ENCODE assay signal across 25 cellular contexts in genomic region chr6:80959034-80959433, GRCh38.
"Had no signal": no experiment of that assay in that cellular context is flagged by ENCODE, and none has a peak within 500 bp of the region (broad histone marks: within the 10 kb centered on the region; RNA-seq: fewer than 3 reads in every experiment).

No MANE protein-coding gene starts in this region.

- H3K4me3 ChIP-seq: adrenal gland, body of pancreas, gastroesophageal sphincter, hepatocyte, right atrium auricular region, suprapubic skin, tibial artery had no signal

- H3K27ac Mint-ChIP-seq: activated CD4-positive, alpha-beta T cell treated with anti-CD3 and anti-CD28 coated beads for 36 hours; activated CD8-positive, alpha-beta memory T cell treated with anti-CD3 and anti-CD28 coated beads, Interleukin-2, amount 10 ng/mL, durations not matched to agents 7 days and 5 days; activated CD8-positive, alpha-beta T cell treated with anti-CD3 and anti-CD28 coated beads, Interleukin-2, amount 10 ng/mL, durations not matched to agents 7 days and 5 days; activated naive CD8-positive, alpha-beta T cell; activated T-cell treated with anti-CD3 and anti-CD28 coated beads, Interleukin-2, amount 50 U/mL, for 72 hours; naive thymus-derived CD4-positive, alpha-beta T cell; T-helper 2 cell treated with Interferon-gamma antibody and Interleukin-4, amounts not matched to agents 5 μg/mL and 100 μg/mL, for 36 hours had no signal

- H3K79me2 ChIP-seq: hepatocyte had no signal

- H3K4me2 ChIP-seq: hepatocyte had no signal

- H3K27me3 ChIP-seq: adrenal gland, body of pancreas, gastroesophageal sphincter, hepatocyte, right atrium auricular region, suprapubic skin, tibial artery had no signal

- H3K4me1 ChIP-seq: adrenal gland, body of pancreas, suprapubic skin had no signal

- H3K36me3 Mint-ChIP-seq: activated CD8-positive, alpha-beta memory T cell treated with anti-CD3 and anti-CD28 coated beads, Interleukin-2, amount 10 ng/mL, durations not matched to agents 7 days and 5 days; activated naive CD8-positive, alpha-beta T cell; naive thymus-derived CD4-positive, alpha-beta T cell had no signal

- H3K9me3 ChIP-seq: adrenal gland, body of pancreas, gastroesophageal sphincter, right atrium auricular region, suprapubic skin, tibial artery had no signal

- H3K9me3 Mint-ChIP-seq: activated T-cell treated with anti-CD3 and anti-CD28 coated beads, Interleukin-2, amount 50 U/mL, for 72 hours; T-helper 2 cell treated with Interferon-gamma antibody and Interleukin-4, amounts not matched to agents 5 μg/mL and 100 μg/mL, for 36 hours had no signal

- ATAC-seq: activated CD4-positive, alpha-beta T cell treated with anti-CD3 and anti-CD28 coated beads for 36 hours; activated CD8-positive, alpha-beta memory T cell treated with anti-CD3 and anti-CD28 coated beads, Interleukin-2, amount 10 ng/mL, durations not matched to agents 7 days and 5 days; activated CD8-positive, alpha-beta T cell treated with anti-CD3 and anti-CD28 coated beads, Interleukin-2, amount 10 ng/mL, durations not matched to agents 7 days and 5 days; activated T-cell treated with anti-CD3 and anti-CD28 coated beads, Interleukin-2, amount 50 U/mL, for 72 hours; body of pancreas; esophagus mucosa; gastroesophageal sphincter; naive thymus-derived CD4-positive, alpha-beta T cell had no signal

- H3K36me3 ChIP-seq: adrenal gland, gastroesophageal sphincter, right atrium auricular region, suprapubic skin, tibial artery had no signal

- DNase-seq: activated CD4-positive, alpha-beta T cell treated with anti-CD3 and anti-CD28 coated beads for 36 hours; activated CD4-positive, CD25-positive, alpha-beta regulatory T cell; activated CD8-positive, alpha-beta memory T cell treated with anti-CD3 and anti-CD28 coated beads, Interleukin-2, amount 10 ng/mL, durations not matched to agents 7 days and 5 days; activated CD8-positive, alpha-beta T cell treated with anti-CD3 and anti-CD28 coated beads, Interleukin-2, amount 10 ng/mL, durations not matched to agents 7 days and 5 days; activated naive CD4-positive, alpha-beta T cell treated with Interleukin-2 at 50 U/mL for 16 hours; activated T-cell treated with anti-CD3 and anti-CD28 coated beads, Interleukin-2, amount 50 U/mL, for 72 hours; adrenal gland; aorta; body of pancreas; cortex of kidney; islet precursor cell; mammary epithelial cell; midbrain; naive thymus-derived CD4-positive, alpha-beta T cell; stimulated activated naive CD4-positive, alpha-beta T cell; T-helper 1 cell; tibial artery had no signal

- H3K4me1 Mint-ChIP-seq: activated CD4-positive, alpha-beta T cell treated with anti-CD3 and anti-CD28 coated beads for 36 hours; activated CD8-positive, alpha-beta memory T cell treated with anti-CD3 and anti-CD28 coated beads, Interleukin-2, amount 10 ng/mL, durations not matched to agents 7 days and 5 days; naive thymus-derived CD4-positive, alpha-beta T cell; neural crest cell had no signal

- H3K4me3 Mint-ChIP-seq: activated CD4-positive, alpha-beta T cell treated with anti-CD3 and anti-CD28 coated beads for 36 hours; activated CD8-positive, alpha-beta memory T cell treated with anti-CD3 and anti-CD28 coated beads, Interleukin-2, amount 10 ng/mL, durations not matched to agents 7 days and 5 days; activated CD8-positive, alpha-beta T cell treated with anti-CD3 and anti-CD28 coated beads, Interleukin-2, amount 10 ng/mL, durations not matched to agents 7 days and 5 days; activated naive CD8-positive, alpha-beta T cell; activated T-cell treated with anti-CD3 and anti-CD28 coated beads, Interleukin-2, amount 50 U/mL, for 72 hours; naive thymus-derived CD4-positive, alpha-beta T cell; neural crest cell; T-helper 2 cell treated with Interferon-gamma antibody and Interleukin-4, amounts not matched to agents 5 μg/mL and 100 μg/mL, for 36 hours had no signal

- H3K27me3 Mint-ChIP-seq: activated CD4-positive, alpha-beta T cell treated with anti-CD3 and anti-CD28 coated beads for 36 hours; activated CD8-positive, alpha-beta memory T cell treated with anti-CD3 and anti-CD28 coated beads, Interleukin-2, amount 10 ng/mL, durations not matched to agents 7 days and 5 days; activated naive CD8-positive, alpha-beta T cell; naive thymus-derived CD4-positive, alpha-beta T cell had no signal

- H3K27ac ChIP-seq: adrenal gland, body of pancreas, gastroesophageal sphincter, hepatocyte, right atrium auricular region, suprapubic skin, tibial artery had no signal

- H2AFZ ChIP-seq: hepatocyte had no signal
